12 cellular contexts compared by ENCODE assay signal in the genomic region with DNA sequence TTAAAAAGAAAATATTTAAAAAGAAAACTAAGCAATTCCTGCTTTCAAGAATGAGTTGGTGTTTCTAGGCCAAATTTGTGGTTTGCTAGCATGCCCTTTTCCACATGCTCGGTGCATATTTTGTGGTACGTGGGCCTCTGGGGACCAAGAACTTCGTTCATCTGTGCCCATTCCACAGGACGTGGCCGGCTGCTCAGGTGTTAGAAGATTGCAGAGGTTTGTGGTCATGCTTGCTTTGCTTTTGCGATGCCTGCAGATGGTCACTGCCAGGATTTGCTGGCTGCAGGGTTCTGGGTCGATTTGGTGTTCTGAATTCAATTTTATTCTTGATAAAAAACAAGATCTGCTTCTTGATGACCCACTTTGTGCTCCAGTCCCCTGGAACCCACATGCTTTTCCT. TPM values are rescaled to one million over a fixed set of nuclear protein-coding genes. Genes with fewer than 3 reads are reported as not detected.
A peak's percentile ranks its signal among the peaks of the same experiment; 100 is the strongest.
DNase-seq lines count a peak whose midpoint lies in the region; ATAC-seq and TF ChIP-seq lines count a peak whose summit lies in the region.
"Had no signal": no experiment of that assay in that cellular context is flagged by ENCODE, and none has a peak within 500 bp of the region (broad histone marks: within the 10 kb centered on the region; RNA-seq: fewer than 3 reads in every experiment).

No MANE protein-coding gene starts in this region.

- H3K4me3 Mint-ChIP-seq in activated CD4-positive, alpha-beta memory T cell treated with anti-CD3 and anti-CD28 coated beads for 36 hours, result peak overlapping the region; percentile 45
- H3K4me3 Mint-ChIP-seq in immature natural killer cell, result peak overlapping the region; percentile 75 to 88 (median 82)
- H3K4me3 Mint-ChIP-seq: HFFc6 had no signal

- CTCF ChIA-PET in activated CD4-positive, alpha-beta memory T cell treated with anti-CD3 and anti-CD28 coated beads for 36 hours (lab: Charles Lee), result interaction anchor here (2.3 kb wide), 1 partner anchor 28 kb away, joined by 12 read pairs; no protein-coding TSS in a partner anchor

- POLR2A ChIA-PET in activated CD4-positive, alpha-beta memory T cell treated with anti-CD3 and anti-CD28 coated beads for 36 hours (lab: Charles Lee), result interaction anchor here (1.2 to 1.5 kb wide), 2 partner anchors 11 to 21 kb away, joined by 4 to 10 read pairs; no protein-coding TSS in a partner anchor

- peaks cover 93% of the 10 kb centered on the region for H3K4me1 Mint-ChIP-seq in activated CD4-positive, alpha-beta memory T cell treated with anti-CD3 and anti-CD28 coated beads for 36 hours (ENCODE audit: low read depth)
- peaks cover 98% of the 10 kb centered on the region in 2 donors for H3K4me1 Mint-ChIP-seq in immature natural killer cell

- ATAC-seq in GM18861 (IDR thresholded peaks at IDR 0.05; ENCODE audit: unreplicated experiment), result no peak

- WGBS in lower leg skin, 2 donors, result 64 to 71% methylated on average over 7 of the region's 7 CpGs

- no peak overlapping the region for H3K4me3 ChIP-seq in lower leg skin (ENCODE audit: low read depth, poor library complexity, severe bottlenecking)
- H3K4me3 ChIP-seq: stomach had no signal

- intact Hi-C loops in activated CD4-positive, alpha-beta memory T cell treated with anti-CD3 and anti-CD28 coated beads for 36 hours (cut with micrococcal nuclease), result no loop called here
- intact Hi-C loops in lower leg skin (cut with DNase I; ENCODE audit: low total_unique reads), result no loop called here

- H3K36me3 Mint-ChIP-seq in activated CD4-positive, alpha-beta memory T cell treated with anti-CD3 and anti-CD28 coated beads for 36 hours, result peaks cover 51% of the 10 kb centered on the region
- H3K36me3 Mint-ChIP-seq in immature natural killer cell, result peaks cover 4 to 18% (median 5%) of the 10 kb centered on the region in 3 donors

- TF ChIP-seq CTCF in lower leg skin (IDR thresholded peaks at IDR 0.05), result no peak

- DNase-seq in stimulated activated CD4-positive, alpha-beta T cell treated with anti-CD3 and anti-CD28 coated beads, Interleukin-15, amount 100 ng/mL, for 24 hours, result peak; percentile 47
- no peak for DNase-seq in stimulated activated CD4-positive, alpha-beta T cell treated with anti-CD3 and anti-CD28 coated beads, Interleukin-12 subunit alpha, Interleukin-12 subunit beta, amount 100 ng/mL, for 4 hours
- no peak for DNase-seq in activated CD4-positive, alpha-beta memory T cell treated with anti-CD3 and anti-CD28 coated beads for 36 hours
- DNase-seq in immature natural killer cell, result no peak
- DNase-seq in occipital lobe (lab: John Stamatoyannopoulos, UW), result no peak
- DNase-seq in lower leg skin (ENCODE audit: low spot score in 2 of 2), result no peak
- DNase-seq in HK-2 (ENCODE audit: unreplicated experiment), result no peak
- DNase-seq: HFFc6, NCI-H524 had no signal

- TF ChIP-seq POLR2A in lower leg skin (IDR thresholded peaks at IDR 0.05), result no peak

- H3K9me3 Mint-ChIP-seq in activated CD4-positive, alpha-beta memory T cell treated with anti-CD3 and anti-CD28 coated beads for 36 hours, result no peaks in the 10 kb centered on the region
- H3K9me3 Mint-ChIP-seq in immature natural killer cell, result no peaks in the 10 kb centered on the region
- H3K9me3 Mint-ChIP-seq: HFFc6 had no signal

- no peaks in the 10 kb centered on the region for H3K27me3 Mint-ChIP-seq in activated CD4-positive, alpha-beta memory T cell treated with anti-CD3 and anti-CD28 coated beads for 36 hours
- peaks cover 1 to 10% (median 2%) of the 10 kb centered on the region in 3 donors for H3K27me3 Mint-ChIP-seq in immature natural killer cell (ENCODE audit: low read depth in 3 of 3)

- H3K27ac Mint-ChIP-seq in activated CD4-positive, alpha-beta memory T cell treated with anti-CD3 and anti-CD28 coated beads for 36 hours, result peak overlapping the region; percentile 85
- peak overlapping the region; percentile 92 to 98 (median 94) for H3K27ac Mint-ChIP-seq in immature natural killer cell
- H3K27ac Mint-ChIP-seq: HFFc6 had no signal

RNA-seq across cellular contexts. Expression of gene PSTPIP1, which starts 7.5 kb away (rescaled TPM):
- 100 to 1,000 TPM; 155 to 164 TPM for total RNA-seq in activated CD4-positive, alpha-beta memory T cell treated with anti-CD3 and anti-CD28 coated beads for 36 hours
- polyA plus RNA-seq in immature natural killer cell, result 100 to 1,000 TPM in 1 of 3 donors, 10 to 100 TPM in 2; 84.4 to 127 (median 99.3) TPM
- total RNA-seq in occipital lobe, result 0.62 TPM
- 1 to 10 TPM; 2.9 to 8.9 (median 4.0) TPM for total RNA-seq in lower leg skin
- polyA plus RNA-seq: neural cell had no signal

Comparison
In these comparisons a context has a peak if more than half of its experiments do, and no peak if none do; other contexts are left out.
1. RNA of gene PSTPIP1, which starts 7.5 kb away (total RNA-seq): 155 to 164 TPM in activated CD4-positive, alpha-beta memory T cell treated with anti-CD3 and anti-CD28 coated beads for 36 hours; 2.9 to 8.9 TPM in lower leg skin and 0.62 TPM in occipital lobe (single experiment); every median in the first group is over 10 times any median in the second.